In the genomic region with DNA sequence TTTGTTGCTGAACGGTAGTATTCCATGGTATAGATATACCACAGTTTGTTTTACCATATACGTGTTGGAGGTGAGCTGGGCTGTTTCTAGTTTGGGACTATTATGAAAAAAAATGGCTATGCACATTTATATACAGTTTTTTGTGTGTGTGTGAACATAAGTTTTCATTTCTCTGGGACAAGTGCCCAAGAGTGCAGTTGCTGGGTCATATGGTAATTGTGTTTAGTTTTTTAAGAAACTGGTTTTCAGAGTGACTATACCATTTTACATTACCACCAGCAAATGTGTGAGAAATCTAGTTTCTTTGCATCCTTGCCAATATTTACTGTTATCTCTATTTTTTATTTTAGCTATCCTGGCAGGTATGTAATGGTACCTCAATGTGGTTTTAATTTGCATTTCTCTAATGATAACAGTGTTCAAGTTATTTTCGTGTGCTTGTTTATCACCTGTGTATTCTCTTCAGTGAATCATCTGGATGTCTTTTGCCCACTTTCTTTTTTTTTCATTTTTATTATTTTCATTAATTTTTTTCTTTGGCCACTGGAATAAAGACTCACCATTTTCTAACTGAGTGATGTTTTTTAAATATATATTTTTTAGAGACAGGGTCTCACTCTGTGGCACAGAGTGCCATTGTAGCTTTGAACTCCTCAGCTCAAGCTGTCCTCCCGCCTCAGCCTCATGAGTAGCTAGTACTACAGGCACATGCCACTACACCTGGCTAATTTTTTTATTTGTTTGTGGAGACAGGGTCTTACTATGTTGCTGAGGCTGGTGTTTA, we compare ENCODE assay signal across 13 cellular contexts.
A peak's percentile ranks its signal among the peaks of the same experiment; 100 is the strongest.
DNase-seq lines count a peak whose midpoint lies in the region; ATAC-seq and TF ChIP-seq lines count a peak whose summit lies in the region.
"Had no signal": no experiment of that assay in that cellular context is flagged by ENCODE, and none has a peak within 500 bp of the region (broad histone marks: within the 10 kb centered on the region; RNA-seq: fewer than 3 reads in every experiment).

No MANE protein-coding gene starts in this region.

- CTCF ChIA-PET in activated naive CD4-positive, alpha-beta T cell treated with anti-CD3 and anti-CD28 coated beads, Interleukin-2, amount 10 ng/mL, durations not matched to agents 7 days and 5 days (lab: Charles Lee) = interaction anchor here (0.6 to 0.9 kb wide), 2 partner anchors 23 to 69 kb away, joined by 3 read pairs; no protein-coding TSS in a partner anchor

- H3K27ac Mint-ChIP-seq in activated naive CD4-positive, alpha-beta T cell treated with anti-CD3 and anti-CD28 coated beads, Interleukin-2, amount 50 U/mL, for 72 hours = peak overlapping the region; percentile 71 to 84
- no peak overlapping the region for H3K27ac Mint-ChIP-seq in activated naive CD4-positive, alpha-beta T cell treated with anti-CD3 and anti-CD28 coated beads, Interleukin-2, amount 10 ng/mL, durations not matched to agents 7 days and 5 days

- H2AFZ ChIP-seq in smooth muscle cell (ENCODE audit: low read depth) = no peak overlapping the region

- peaks cover 3% of the 10 kb centered on the region for H3F3A ChIP-seq in smooth muscle cell (ENCODE audit: low read depth)

- H3K27ac ChIP-seq in SJSA1 (peak overlapping the region; percentile 18; the same call in 1 of the 2 replicates), esophagus squamous epithelium (peak overlapping the region in 3 of 4 donors; percentile 16 to 49 (median 39)), smooth muscle cell (ENCODE audit: low read depth) (peak overlapping the region; percentile 78)

- peaks cover 82% of the 10 kb centered on the region for H3K79me2 ChIP-seq in smooth muscle cell (ENCODE audit: low read depth)

- intact Hi-C loops in esophagus squamous epithelium (cut with DNase I) = no loop called here
- intact Hi-C loops in head of caudate nucleus (cut with DNase I) = no loop called here

- TF ChIP-seq CTCF in esophagus squamous epithelium (IDR thresholded peaks at IDR 0.05) = no peak
- no peak for TF ChIP-seq CTCF in smooth muscle cell (IDR thresholded peaks at IDR 0.05; ENCODE audit: borderline replicate concordance, insufficient read depth, poor library complexity, severe bottlenecking)

- H3K4me1 ChIP-seq in SJSA1 (replicated peaks) (peaks cover 18% of the 10 kb centered on the region), esophagus squamous epithelium (peaks cover 5 to 16% (median 7%) of the 10 kb centered on the region in 3 donors), smooth muscle cell (ENCODE audit: low read depth) (peaks cover 3% of the 10 kb centered on the region)

- H3K4me2 ChIP-seq in smooth muscle cell = peak overlapping the region; percentile 18

- H4K20me1 ChIP-seq in smooth muscle cell (ENCODE audit: low read depth) = peaks cover 85% of the 10 kb centered on the region

- H3K4me1 Mint-ChIP-seq in activated naive CD4-positive, alpha-beta T cell treated with anti-CD3 and anti-CD28 coated beads, Interleukin-2, amount 10 ng/mL, durations not matched to agents 7 days and 5 days = peaks cover 36% of the 10 kb centered on the region

- peak in 1 of 2 donors; percentile 12 for ATAC-seq in activated naive CD4-positive, alpha-beta T cell treated with anti-CD3 and anti-CD28 coated beads, Interleukin-2, amount 50 U/mL, for 72 hours
- ATAC-seq in GM21619 (IDR thresholded peaks at IDR 0.05; ENCODE audit: unreplicated experiment) (no peak), HG02852 (IDR thresholded peaks at IDR 0.05; ENCODE audit: unreplicated experiment) (no peak)

- no peaks in the 10 kb centered on the region for H3K9me3 Mint-ChIP-seq in activated naive CD4-positive, alpha-beta T cell treated with anti-CD3 and anti-CD28 coated beads, Interleukin-2, amount 50 U/mL, for 72 hours
- no peaks in the 10 kb centered on the region for H3K9me3 Mint-ChIP-seq in activated naive CD4-positive, alpha-beta T cell treated with anti-CD3 and anti-CD28 coated beads, Interleukin-2, amount 10 ng/mL, durations not matched to agents 7 days and 5 days

- H3K36me3 ChIP-seq in SJSA1 (no peaks in the 10 kb centered on the region), esophagus squamous epithelium (no peaks in the 10 kb centered on the region), smooth muscle cell (ENCODE audit: low read depth) (no peaks in the 10 kb centered on the region)

- H3K36me3 Mint-ChIP-seq in activated naive CD4-positive, alpha-beta T cell treated with anti-CD3 and anti-CD28 coated beads, Interleukin-2, amount 50 U/mL, for 72 hours = peaks cover 0 to 13% of the 10 kb centered on the region in 2 donors
- H3K36me3 Mint-ChIP-seq in activated naive CD4-positive, alpha-beta T cell treated with anti-CD3 and anti-CD28 coated beads, Interleukin-2, amount 10 ng/mL, durations not matched to agents 7 days and 5 days = peaks cover 18% of the 10 kb centered on the region

- no peak overlapping the region for H3K9ac ChIP-seq in smooth muscle cell (ENCODE audit: low read depth)

- H3K27me3 Mint-ChIP-seq in activated naive CD4-positive, alpha-beta T cell treated with anti-CD3 and anti-CD28 coated beads, Interleukin-2, amount 10 ng/mL, durations not matched to agents 7 days and 5 days = no peaks in the 10 kb centered on the region

- DNase-seq in activated naive CD4-positive, alpha-beta T cell treated with anti-CD3 and anti-CD28 coated beads, Interleukin-2, amount 50 U/mL, for 72 hours (ENCODE audit: low spot score in 2 of 2) = no peak
- no peak for DNase-seq in activated naive CD4-positive, alpha-beta T cell treated with anti-CD3 and anti-CD28 coated beads, Interleukin-2, amount 10 ng/mL, durations not matched to agents 7 days and 5 days
- no peak for DNase-seq in SJSA1 (ENCODE audit: low read depth in 1 of 2, low spot score in 2 of 2)
- DNase-seq in esophagus squamous epithelium (lab: John Stamatoyannopoulos, UW) = no peak
- DNase-seq in smooth muscle cell (lab: John Stamatoyannopoulos, UW; ENCODE audit: unreplicated experiment) = no peak
- no peak for DNase-seq in head of caudate nucleus
- DNase-seq: effector CD8-positive, alpha-beta T cell; hippocampal formation; midbrain; NCI-H187; stimulated activated naive CD4-positive, alpha-beta T cell treated with Interleukin-2 at 50 U/mL for 16 hours had no signal

- H3K27me3 ChIP-seq in SJSA1 (replicated peaks) (no peaks in the 10 kb centered on the region), esophagus squamous epithelium (no peaks in the 10 kb centered on the region), smooth muscle cell (ENCODE audit: low read depth) (no peaks in the 10 kb centered on the region)

- H3K4me3 ChIP-seq in SJSA1 (no peak overlapping the region), esophagus squamous epithelium (no peak overlapping the region), smooth muscle cell (no peak overlapping the region)

- 63 to 78% methylated on average over 4 of the region's 4 CpGs for WGBS in esophagus squamous epithelium, 2 donors
- 81% methylated on average over 4 of the region's 4 CpGs for WGBS in smooth muscle cell (ENCODE audit: low lambda C conversion rate)

- TF ChIP-seq POLR2A in esophagus squamous epithelium (IDR thresholded peaks at IDR 0.05) = no peak

- H3K9me3 ChIP-seq in SJSA1 (replicated peaks) (no peaks in the 10 kb centered on the region), esophagus squamous epithelium (no peaks in the 10 kb centered on the region), smooth muscle cell (replicated peaks; ENCODE audit: low read depth) (no peaks in the 10 kb centered on the region)

- H3K4me3 Mint-ChIP-seq in activated naive CD4-positive, alpha-beta T cell treated with anti-CD3 and anti-CD28 coated beads, Interleukin-2, amount 10 ng/mL, durations not matched to agents 7 days and 5 days = no peak overlapping the region

Comparison
In these comparisons a context has a peak if more than half of its experiments do, and no peak if none do; other contexts are left out.
1. H3K27ac ChIP-seq: peak in every context shown above with its lines; median percentile 78 in smooth muscle cell; 39 in esophagus squamous epithelium; 18 in SJSA1.